8 cellular contexts compared by ENCODE assay signal in the genomic region with DNA sequence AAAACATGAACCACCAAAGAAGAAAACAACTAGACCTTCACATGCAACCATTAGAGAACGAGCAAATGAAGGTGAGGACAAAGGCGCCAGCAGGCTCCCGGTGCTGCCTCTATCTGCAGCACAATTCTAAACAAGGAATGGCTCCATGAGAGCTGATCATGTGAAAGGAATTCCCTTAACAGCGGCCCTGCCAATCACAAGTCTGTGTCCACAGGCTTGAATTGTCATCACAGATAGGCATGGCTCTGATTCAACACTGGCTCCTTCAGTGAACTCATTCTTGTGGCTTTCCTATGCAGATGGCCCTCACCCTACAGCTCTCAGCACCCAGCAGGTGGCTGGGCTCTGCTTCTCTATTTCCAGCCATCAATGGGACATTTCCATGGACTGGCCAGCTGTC. TPM values are rescaled to one million over a fixed set of nuclear protein-coding genes. Genes with fewer than 3 reads are reported as not detected.
DNase-seq lines count a peak whose midpoint lies in the region; ATAC-seq and TF ChIP-seq lines count a peak whose summit lies in the region.
"Had no signal": no experiment of that assay in that cellular context is flagged by ENCODE, and none has a peak within 500 bp of the region (broad histone marks: within the 10 kb centered on the region; RNA-seq: fewer than 3 reads in every experiment).

No MANE protein-coding gene starts in this region.

- peak overlapping the region; percentile 80 for H3K27ac ChIP-seq in cardiac muscle cell

- no peaks in the 10 kb centered on the region for H3K27me3 ChIP-seq in cardiac muscle cell

- no peaks in the 10 kb centered on the region for H3K36me3 ChIP-seq in cardiac muscle cell

- no peak overlapping the region for H3K4me3 ChIP-seq in cardiac muscle cell

- H3K4me1 ChIP-seq in cardiac muscle cell (ENCODE audit: low read depth), result peaks cover 17% of the 10 kb centered on the region

- H3K9me3 ChIP-seq in cardiac muscle cell (ENCODE audit: low read depth), result no peaks in the 10 kb centered on the region

- TF ChIP-seq CTCF in cardiac muscle cell (IDR thresholded peaks at IDR 0.05; ENCODE audit: low read depth, low read length), result no peak

- peak; percentile 80 for ATAC-seq in SK-N-SH treated with all-trans-retinoic acid at 6 μM for 48 hours
- no peak for ATAC-seq in HG03469 (IDR thresholded peaks at IDR 0.05; ENCODE audit: unreplicated experiment)

- DNase-seq in HT1080 (ENCODE audit: low read depth) (peak; percentile 94), cardiac muscle cell (ENCODE audit: low read depth in 1 of 2, low spot score in 1 of 2) (peak; percentile 74 to 83), stromal cell of bone marrow (ENCODE audit: low read depth) (peak; percentile 43), SKM-1 treated with dmso at 0.1 percent for 144 hours (lab: John Stamatoyannopoulos, UW; ENCODE audit: unreplicated experiment) (no peak)
- DNase-seq in activated naive CD4-positive, alpha-beta T cell treated with anti-CD3 and anti-CD28 coated beads, Interleukin-2, amount 50 U/mL, for 16 hours, result no peak
- DNase-seq: activated CD4-positive, alpha-beta memory T cell treated with anti-CD3 and anti-CD28 coated beads for 36 hours had no signal

TF ChIP-seq in SK-N-SH treated with all-trans-retinoic acid at 6 μM for 48 hours, 23 proteins besides CTCF, POLR2A, EP300 and RAD21:
- TF ChIP-seq, protein P1, sequence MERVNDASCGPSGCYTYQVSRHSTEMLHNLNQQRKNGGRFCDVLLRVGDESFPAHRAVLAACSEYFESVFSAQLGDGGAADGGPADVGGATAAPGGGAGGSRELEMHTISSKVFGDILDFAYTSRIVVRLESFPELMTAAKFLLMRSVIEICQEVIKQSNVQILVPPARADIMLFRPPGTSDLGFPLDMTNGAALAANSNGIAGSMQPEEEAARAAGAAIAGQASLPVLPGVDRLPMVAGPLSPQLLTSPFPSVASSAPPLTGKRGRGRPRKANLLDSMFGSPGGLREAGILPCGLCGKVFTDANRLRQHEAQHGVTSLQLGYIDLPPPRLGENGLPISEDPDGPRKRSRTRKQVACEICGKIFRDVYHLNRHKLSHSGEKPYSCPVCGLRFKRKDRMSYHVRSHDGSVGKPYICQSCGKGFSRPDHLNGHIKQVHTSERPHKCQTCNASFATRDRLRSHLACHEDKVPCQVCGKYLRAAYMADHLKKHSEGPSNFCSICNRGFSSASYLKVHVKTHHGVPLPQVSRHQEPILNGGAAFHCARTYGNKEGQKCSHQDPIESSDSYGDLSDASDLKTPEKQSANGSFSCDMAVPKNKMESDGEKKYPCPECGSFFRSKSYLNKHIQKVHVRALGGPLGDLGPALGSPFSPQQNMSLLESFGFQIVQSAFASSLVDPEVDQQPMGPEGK (CRISPR knock-in tag; IDR thresholded peaks at IDR 0.05; ENCODE audit: borderline replicate concordance), result no peak
- peak; percentile 6; the same call in 1 of the 2 replicates for TF ChIP-seq ISL1 (CRISPR knock-in tag; IDR thresholded peaks at IDR 0.05)

RNA-seq across cellular contexts. Expression of a gene that starts 36.3 kb away (rescaled TPM):
- total RNA-seq in HT1080 (2014; rRNA removed; shearing (Covaris generic)), result 53.6 and 62.7 TPM in 2 replicates
- polyA plus RNA-seq in HT1080 (2015; cell fraction: cytosol; rRNA removed), result 73.0 and 92.6 TPM in 2 replicates
- polyA plus RNA-seq in HT1080 (2015; cell fraction: nucleus; rRNA removed), result 710 and 759 TPM in 2 replicates
- 32.8 and 34.0 TPM in 2 replicates for total RNA-seq in cardiac muscle cell
- 28.7 and 31.8 TPM in 2 replicates for polyA plus RNA-seq in cardiac muscle cell
- total RNA-seq: activated CD4-positive, alpha-beta memory T cell treated with anti-CD3 and anti-CD28 coated beads for 36 hours had no signal

Comparison
In these comparisons a context has a peak if more than half of its experiments do, and no peak if none do; other contexts are left out.
1. DNase-seq: peak in HT1080 (single experiment), cardiac muscle cell (2 of 2) and stromal cell of bone marrow (single experiment); none in SKM-1 treated with dmso at 0.1 percent for 144 hours (single experiment) and activated naive CD4-positive, alpha-beta T cell treated with anti-CD3 and anti-CD28 coated beads, Interleukin-2, amount 50 U/mL, for 16 hours (single experiment).